Comparison of ENCODE assay signal across 1 cellular context in the genomic region with DNA sequence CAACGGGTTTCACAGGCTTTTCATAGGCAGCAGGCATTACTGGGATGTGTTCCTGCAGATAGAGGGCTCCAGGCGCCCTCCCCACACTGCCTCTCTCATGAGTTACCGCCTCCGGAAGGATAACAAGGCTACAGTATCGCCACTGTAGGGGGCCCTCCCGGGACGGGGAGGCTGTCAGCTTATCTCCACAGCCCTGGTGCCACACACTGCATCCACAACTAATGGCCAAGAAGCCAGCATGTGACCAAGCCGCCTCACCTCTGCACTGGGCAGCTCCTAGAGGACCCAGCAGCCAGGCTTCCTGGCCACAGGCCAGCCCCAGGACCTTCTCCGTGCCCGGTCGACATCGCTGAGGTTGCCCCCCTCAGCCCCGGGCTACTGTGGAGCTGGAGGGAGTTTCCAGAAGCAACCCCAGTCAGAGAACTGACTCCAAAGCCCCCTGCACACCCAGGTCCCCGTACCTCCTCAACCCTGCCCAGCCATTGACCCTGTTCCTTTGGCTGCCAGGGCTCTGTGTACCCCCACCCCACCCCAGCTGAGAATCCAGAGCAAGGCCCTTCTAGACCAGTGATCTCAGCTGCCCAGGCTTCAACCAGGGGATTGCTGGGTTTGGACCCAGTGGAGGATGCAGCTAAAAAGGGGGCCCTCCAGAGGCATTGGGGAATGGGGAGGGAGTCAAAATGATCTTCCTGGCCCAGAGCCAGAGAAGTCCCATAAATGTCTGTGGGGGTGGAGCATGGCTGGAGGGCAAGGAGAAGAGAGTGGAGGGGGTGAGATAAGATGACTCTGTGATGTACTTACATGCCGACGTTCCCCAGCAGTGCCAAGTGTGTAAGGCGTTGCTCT.
A peak's percentile ranks its signal among the peaks of the same experiment; 100 is the strongest.
TF ChIP-seq lines count a peak whose summit lies in the region.

No MANE protein-coding gene starts in this region.

TF ChIP-seq in K562, 482 proteins besides CTCF, POLR2A, EP300 and RAD21 (continued from another document and continues in another):
- TF ChIP-seq, protein P1, sequence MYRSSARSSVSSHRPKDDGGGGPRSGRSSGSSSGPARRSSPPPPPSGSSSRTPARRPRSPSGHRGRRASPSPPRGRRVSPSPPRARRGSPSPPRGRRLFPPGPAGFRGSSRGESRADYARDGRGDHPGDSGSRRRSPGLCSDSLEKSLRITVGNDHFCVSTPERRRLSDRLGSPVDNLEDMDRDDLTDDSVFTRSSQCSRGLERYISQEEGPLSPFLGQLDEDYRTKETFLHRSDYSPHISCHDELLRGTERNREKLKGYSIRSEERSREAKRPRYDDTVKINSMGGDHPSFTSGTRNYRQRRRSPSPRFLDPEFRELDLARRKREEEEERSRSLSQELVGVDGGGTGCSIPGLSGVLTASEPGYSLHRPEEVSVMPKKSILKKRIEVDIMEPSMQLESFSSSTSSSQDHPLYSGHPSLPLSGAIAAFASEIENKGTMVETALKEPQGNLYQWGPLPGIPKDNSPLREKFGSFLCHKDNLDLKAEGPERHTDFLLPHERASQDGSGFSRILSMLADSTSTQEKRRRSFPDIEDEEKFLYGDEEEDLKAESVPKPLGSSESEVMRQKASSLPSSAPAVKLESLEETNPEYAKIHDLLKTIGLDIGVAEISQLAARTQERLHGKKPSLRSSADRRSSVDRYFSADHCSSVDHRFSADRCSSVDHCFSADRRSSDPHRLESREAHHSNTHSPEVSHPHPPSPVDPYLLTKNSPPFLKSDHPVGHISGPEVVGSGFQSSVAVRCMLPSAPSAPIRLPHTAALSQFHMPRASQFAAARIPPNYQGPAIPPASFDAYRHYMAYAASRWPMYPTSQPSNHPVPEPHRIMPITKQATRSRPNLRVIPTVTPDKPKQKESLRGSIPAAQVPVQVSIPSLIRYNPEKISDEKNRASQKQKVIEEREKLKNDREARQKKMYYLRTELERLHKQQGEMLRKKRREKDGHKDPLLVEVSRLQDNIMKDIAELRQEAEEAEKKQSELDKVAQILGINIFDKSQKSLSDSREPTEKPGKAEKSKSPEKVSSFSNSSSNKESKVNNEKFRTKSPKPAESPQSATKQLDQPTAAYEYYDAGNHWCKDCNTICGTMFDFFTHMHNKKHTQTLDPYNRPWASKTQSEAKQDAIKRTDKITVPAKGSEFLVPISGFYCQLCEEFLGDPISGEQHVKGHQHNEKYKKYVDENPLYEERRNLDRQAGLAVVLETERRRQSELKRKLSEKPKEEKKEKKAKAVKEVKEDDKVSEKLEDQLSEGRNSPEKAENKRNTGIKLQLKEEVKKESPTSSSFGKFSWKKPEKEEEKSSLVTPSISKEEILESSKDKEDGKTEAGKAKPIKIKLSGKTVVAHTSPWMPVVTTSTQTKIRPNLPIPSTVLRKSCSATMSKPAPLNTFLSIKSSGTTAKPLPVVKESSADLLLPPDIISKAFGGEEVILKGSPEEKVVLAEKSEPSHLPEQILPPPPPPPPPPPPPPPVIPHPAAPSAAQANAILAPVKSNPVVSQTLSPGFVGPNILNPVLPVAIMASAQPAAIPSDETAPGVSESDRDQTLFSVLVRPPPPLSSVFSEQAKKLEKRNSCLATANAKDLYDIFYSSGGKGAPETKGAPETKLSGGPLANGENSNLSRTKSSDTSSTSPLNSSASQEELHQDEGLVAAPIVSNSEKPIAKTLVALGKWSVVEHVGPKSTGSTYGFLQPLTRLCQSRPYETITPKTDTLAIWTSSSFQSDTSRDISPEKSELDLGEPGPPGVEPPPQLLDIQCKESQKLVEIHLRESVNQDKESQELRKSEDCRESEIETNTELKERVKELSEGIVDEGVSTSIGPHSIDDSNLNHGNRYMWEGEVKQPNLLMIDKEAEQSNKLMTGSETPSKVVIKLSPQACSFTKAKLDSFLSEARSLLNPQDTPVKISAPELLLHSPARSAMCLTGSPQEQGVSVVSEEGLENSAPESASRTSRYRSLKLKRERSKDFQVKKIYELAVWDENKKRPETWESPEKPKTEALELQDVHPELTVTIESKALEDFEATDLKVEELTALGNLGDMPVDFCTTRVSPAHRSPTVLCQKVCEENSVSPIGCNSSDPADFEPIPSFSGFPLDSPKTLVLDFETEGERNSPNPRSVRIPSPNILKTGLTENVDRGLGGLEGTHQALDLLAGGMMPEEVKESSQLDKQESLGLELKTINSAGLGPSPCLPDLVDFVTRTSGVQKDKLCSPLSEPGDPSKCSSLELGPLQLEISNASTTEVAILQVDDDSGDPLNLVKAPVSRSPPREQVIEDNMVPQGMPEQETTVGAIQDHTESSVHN (IDR thresholded peaks at IDR 0.05; ENCODE audit: borderline replicate concordance in 1 of 2, low read depth in 1 of 2): no peak
- TF ChIP-seq, protein P2, sequence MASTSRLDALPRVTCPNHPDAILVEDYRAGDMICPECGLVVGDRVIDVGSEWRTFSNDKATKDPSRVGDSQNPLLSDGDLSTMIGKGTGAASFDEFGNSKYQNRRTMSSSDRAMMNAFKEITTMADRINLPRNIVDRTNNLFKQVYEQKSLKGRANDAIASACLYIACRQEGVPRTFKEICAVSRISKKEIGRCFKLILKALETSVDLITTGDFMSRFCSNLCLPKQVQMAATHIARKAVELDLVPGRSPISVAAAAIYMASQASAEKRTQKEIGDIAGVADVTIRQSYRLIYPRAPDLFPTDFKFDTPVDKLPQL (IDR thresholded peaks at IDR 0.05; ENCODE audit: extremely low read depth, insufficient read length): no peak
- TF ChIP-seq JUND (IDR thresholded peaks at IDR 0.05; ENCODE audit: borderline replicate concordance, low read depth, low read length) (peak; percentile 81), JUND (tag; IDR thresholded peaks at IDR 0.05; ENCODE audit: borderline replicate concordance, low read depth, low read length) (peak; percentile 73; the same call in 1 of the 3 replicates), NFXL1 (CRISPR knock-in tag; IDR thresholded peaks at IDR 0.05) (no peak; the same call in 1 of the 2 replicates), ZNF24 (IDR thresholded peaks at IDR 0.05) (peak; percentile 75), MEF2D (tag; conservative IDR thresholded peaks at IDR 0.05; ENCODE audit: low read depth) (no peak), CHD2 (IDR thresholded peaks at IDR 0.05; ENCODE audit: low read depth, low read length) (no peak; the same call in 1 of the 2 replicates), HLTF (IDR thresholded peaks at IDR 0.05) (0 out of 2 replicates have a peak, but pooled peaks have one; percentile 42), PTTG1 (tag; IDR thresholded peaks at IDR 0.05; ENCODE audit: low read depth) (no peak), GATA2 (CRISPR knock-in tag; IDR thresholded peaks at IDR 0.05) (peak; percentile 94), SAP30 (IDR thresholded peaks at IDR 0.05; ENCODE audit: borderline replicate concordance, insufficient read depth, low read depth, low read length, poor library complexity, severe bottlenecking) (no peak), KHSRP (IDR thresholded peaks at IDR 0.05) (no peak), MEF2A (IDR thresholded peaks at IDR 0.05; ENCODE audit: control insufficient read depth, low read depth, low read length) (0 out of 2 replicates have a peak, but pooled peaks have one; percentile 61), SAFB2 (IDR thresholded peaks at IDR 0.05; ENCODE audit: borderline replicate concordance, low read depth, low read length, severe bottlenecking) (no peak), RFX1 (IDR thresholded peaks at IDR 0.05) (no peak), NFYB (IDR thresholded peaks at IDR 0.05; ENCODE audit: extremely low read depth, insufficient read length) (no peak), ZNF436 (CRISPR knock-in tag; IDR thresholded peaks at IDR 0.05) (no peak), SMAD1 (IDR thresholded peaks at IDR 0.05; ENCODE audit: low read depth, low read length, partially characterized antibody) (peak; percentile 75), NRF1 (conservative IDR thresholded peaks at IDR 0.05 in 1 of 2, IDR thresholded peaks at IDR 0.05 in 1 of 2) (peak; percentile 28 to 42; a peak in 2 of 4 replicates), ELF1 (tag; IDR thresholded peaks at IDR 0.05) (peak; percentile 73; the same call in 1 of the 2 replicates)
- TF ChIP-seq, protein P3, sequence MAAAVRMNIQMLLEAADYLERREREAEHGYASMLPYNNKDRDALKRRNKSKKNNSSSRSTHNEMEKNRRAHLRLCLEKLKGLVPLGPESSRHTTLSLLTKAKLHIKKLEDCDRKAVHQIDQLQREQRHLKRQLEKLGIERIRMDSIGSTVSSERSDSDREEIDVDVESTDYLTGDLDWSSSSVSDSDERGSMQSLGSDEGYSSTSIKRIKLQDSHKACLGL (CRISPR knock-in tag; IDR thresholded peaks at IDR 0.05; ENCODE audit: borderline replicate concordance, poor library complexity, severe bottlenecking): no peak
- TF ChIP-seq, protein P4, sequence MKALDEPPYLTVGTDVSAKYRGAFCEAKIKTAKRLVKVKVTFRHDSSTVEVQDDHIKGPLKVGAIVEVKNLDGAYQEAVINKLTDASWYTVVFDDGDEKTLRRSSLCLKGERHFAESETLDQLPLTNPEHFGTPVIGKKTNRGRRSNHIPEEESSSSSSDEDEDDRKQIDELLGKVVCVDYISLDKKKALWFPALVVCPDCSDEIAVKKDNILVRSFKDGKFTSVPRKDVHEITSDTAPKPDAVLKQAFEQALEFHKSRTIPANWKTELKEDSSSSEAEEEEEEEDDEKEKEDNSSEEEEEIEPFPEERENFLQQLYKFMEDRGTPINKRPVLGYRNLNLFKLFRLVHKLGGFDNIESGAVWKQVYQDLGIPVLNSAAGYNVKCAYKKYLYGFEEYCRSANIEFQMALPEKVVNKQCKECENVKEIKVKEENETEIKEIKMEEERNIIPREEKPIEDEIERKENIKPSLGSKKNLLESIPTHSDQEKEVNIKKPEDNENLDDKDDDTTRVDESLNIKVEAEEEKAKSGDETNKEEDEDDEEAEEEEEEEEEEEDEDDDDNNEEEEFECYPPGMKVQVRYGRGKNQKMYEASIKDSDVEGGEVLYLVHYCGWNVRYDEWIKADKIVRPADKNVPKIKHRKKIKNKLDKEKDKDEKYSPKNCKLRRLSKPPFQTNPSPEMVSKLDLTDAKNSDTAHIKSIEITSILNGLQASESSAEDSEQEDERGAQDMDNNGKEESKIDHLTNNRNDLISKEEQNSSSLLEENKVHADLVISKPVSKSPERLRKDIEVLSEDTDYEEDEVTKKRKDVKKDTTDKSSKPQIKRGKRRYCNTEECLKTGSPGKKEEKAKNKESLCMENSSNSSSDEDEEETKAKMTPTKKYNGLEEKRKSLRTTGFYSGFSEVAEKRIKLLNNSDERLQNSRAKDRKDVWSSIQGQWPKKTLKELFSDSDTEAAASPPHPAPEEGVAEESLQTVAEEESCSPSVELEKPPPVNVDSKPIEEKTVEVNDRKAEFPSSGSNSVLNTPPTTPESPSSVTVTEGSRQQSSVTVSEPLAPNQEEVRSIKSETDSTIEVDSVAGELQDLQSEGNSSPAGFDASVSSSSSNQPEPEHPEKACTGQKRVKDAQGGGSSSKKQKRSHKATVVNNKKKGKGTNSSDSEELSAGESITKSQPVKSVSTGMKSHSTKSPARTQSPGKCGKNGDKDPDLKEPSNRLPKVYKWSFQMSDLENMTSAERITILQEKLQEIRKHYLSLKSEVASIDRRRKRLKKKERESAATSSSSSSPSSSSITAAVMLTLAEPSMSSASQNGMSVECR (CRISPR knock-in tag; IDR thresholded peaks at IDR 0.05): no peak
- TF ChIP-seq, protein P5, sequence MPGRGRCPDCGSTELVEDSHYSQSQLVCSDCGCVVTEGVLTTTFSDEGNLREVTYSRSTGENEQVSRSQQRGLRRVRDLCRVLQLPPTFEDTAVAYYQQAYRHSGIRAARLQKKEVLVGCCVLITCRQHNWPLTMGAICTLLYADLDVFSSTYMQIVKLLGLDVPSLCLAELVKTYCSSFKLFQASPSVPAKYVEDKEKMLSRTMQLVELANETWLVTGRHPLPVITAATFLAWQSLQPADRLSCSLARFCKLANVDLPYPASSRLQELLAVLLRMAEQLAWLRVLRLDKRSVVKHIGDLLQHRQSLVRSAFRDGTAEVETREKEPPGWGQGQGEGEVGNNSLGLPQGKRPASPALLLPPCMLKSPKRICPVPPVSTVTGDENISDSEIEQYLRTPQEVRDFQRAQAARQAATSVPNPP (IDR thresholded peaks at IDR 0.05; ENCODE audit: borderline replicate concordance, insufficient read depth, insufficient read length): no peak
- TF ChIP-seq, protein P6, sequence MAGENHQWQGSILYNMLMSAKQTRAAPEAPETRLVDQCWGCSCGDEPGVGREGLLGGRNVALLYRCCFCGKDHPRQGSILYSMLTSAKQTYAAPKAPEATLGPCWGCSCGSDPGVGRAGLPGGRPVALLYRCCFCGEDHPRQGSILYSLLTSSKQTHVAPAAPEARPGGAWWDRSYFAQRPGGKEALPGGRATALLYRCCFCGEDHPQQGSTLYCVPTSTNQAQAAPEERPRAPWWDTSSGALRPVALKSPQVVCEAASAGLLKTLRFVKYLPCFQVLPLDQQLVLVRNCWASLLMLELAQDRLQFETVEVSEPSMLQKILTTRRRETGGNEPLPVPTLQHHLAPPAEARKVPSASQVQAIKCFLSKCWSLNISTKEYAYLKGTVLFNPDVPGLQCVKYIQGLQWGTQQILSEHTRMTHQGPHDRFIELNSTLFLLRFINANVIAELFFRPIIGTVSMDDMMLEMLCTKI (IDR thresholded peaks at IDR 0.05; ENCODE audit: partially characterized antibody): no peak
- TF ChIP-seq, protein P7, sequence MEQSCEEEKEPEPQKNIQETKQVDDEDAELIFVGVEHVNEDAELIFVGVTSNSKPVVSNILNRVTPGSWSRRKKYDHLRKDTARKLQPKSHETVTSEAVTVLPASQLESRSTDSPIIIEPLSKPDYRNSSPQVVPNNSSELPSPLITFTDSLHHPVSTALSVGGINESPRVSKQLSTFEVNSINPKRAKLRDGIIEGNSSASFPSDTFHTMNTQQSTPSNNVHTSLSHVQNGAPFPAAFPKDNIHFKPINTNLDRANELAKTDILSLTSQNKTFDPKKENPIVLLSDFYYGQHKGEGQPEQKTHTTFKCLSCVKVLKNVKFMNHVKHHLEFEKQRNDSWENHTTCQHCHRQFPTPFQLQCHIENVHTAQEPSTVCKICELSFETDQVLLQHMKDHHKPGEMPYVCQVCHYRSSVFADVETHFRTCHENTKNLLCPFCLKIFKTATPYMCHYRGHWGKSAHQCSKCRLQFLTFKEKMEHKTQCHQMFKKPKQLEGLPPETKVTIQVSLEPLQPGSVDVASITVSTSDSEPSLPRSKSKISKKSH (CRISPR knock-in tag; IDR thresholded peaks at IDR 0.05): no peak
- TF ChIP-seq, protein P8, sequence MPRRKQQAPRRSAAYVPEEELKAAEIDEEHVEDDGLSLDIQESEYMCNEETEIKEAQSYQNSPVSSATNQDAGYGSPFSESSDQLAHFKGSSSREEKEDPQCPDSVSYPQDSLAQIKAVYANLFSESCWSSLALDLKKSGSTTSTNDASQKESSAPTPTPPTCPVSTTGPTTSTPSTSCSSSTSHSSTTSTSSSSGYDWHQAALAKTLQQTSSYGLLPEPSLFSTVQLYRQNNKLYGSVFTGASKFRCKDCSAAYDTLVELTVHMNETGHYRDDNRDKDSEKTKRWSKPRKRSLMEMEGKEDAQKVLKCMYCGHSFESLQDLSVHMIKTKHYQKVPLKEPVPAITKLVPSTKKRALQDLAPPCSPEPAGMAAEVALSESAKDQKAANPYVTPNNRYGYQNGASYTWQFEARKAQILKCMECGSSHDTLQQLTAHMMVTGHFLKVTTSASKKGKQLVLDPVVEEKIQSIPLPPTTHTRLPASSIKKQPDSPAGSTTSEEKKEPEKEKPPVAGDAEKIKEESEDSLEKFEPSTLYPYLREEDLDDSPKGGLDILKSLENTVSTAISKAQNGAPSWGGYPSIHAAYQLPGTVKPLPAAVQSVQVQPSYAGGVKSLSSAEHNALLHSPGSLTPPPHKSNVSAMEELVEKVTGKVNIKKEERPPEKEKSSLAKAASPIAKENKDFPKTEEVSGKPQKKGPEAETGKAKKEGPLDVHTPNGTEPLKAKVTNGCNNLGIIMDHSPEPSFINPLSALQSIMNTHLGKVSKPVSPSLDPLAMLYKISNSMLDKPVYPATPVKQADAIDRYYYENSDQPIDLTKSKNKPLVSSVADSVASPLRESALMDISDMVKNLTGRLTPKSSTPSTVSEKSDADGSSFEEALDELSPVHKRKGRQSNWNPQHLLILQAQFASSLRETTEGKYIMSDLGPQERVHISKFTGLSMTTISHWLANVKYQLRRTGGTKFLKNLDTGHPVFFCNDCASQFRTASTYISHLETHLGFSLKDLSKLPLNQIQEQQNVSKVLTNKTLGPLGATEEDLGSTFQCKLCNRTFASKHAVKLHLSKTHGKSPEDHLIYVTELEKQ (CRISPR knock-in tag; IDR thresholded peaks at IDR 0.05): no peak
